In genomic region chr1:243850368-243851128, GRCh38 we compare ENCODE assay signal across 8 cellular contexts. TPM values are rescaled to one million over a fixed set of nuclear protein-coding genes. Genes with fewer than 3 reads are reported as not detected.
DNase-seq lines count a peak whose midpoint lies in the region; ATAC-seq and TF ChIP-seq lines count a peak whose summit lies in the region.

No MANE protein-coding gene starts in this region.

- no peaks in the 10 kb centered on the region for H4K20me1 ChIP-seq in OCI-LY1 (ENCODE audit: insufficient read depth, low read length)

- H3K27me3 ChIP-seq in HL-60 (ENCODE audit: insufficient read depth, poor library complexity, severe bottlenecking) (peaks cover 49% of the 10 kb centered on the region), OCI-LY1 (ENCODE audit: insufficient read depth, low read length) (no peaks in the 10 kb centered on the region), esophagus squamous epithelium (peaks cover 0 to 33% (median 0%) of the 10 kb centered on the region in 4 donors)

- H3K4me2 ChIP-seq in OCI-LY1 (ENCODE audit: low read length), result peak overlapping the region; percentile 74

- intact Hi-C loops in esophagus squamous epithelium (cut with DNase I), result no loop called here

- TF ChIP-seq POLR2A in esophagus squamous epithelium (IDR thresholded peaks at IDR 0.05), result peak in 2 of 4 donors; percentile 22 to 25

- no peaks in the 10 kb centered on the region for H3F3A ChIP-seq in OCI-LY1 (ENCODE audit: insufficient read depth, low read length)

- DNase-seq in COR-L47 (lab: John Stamatoyannopoulos, UW), result peak; percentile 85
- DNase-seq in HL-60 (ENCODE audit: low read depth in 1 of 2, low spot score in 1 of 2), result peak; percentile 13 to 19
- peak; percentile 78 for DNase-seq in activated T-helper 1 cell treated with Interleukin-2 at 50 U/mL for 16 hours (ENCODE audit: low read depth)
- peak; percentile 19 for DNase-seq in esophagus squamous epithelium (lab: John Stamatoyannopoulos, UW)
- DNase-seq in naive B cell, result peak; percentile 81
- peak; percentile 64 to 70 for DNase-seq in stimulated activated CD8-positive, alpha-beta memory T cell treated with anti-CD3 and anti-CD28 coated beads, Interleukin-7, amount 100 ng/mL, for 48 hours (ENCODE audit: extremely low read depth in 1 of 2, low read depth in 1 of 2)

- H3K36me3 ChIP-seq in OCI-LY1 (ENCODE audit: insufficient read depth, low read length), result no peaks in the 10 kb centered on the region
- H3K36me3 ChIP-seq in esophagus squamous epithelium, result no peaks in the 10 kb centered on the region

- H3K27me3 Mint-ChIP-seq in naive B cell, result peaks cover 0 to 4% (median 0%) of the 10 kb centered on the region in 3 donors

- no peaks in the 10 kb centered on the region for H3K9me3 Mint-ChIP-seq in naive B cell

- no peaks in the 10 kb centered on the region for H3K9me3 ChIP-seq in OCI-LY1 (ENCODE audit: low read length)
- no peaks in the 10 kb centered on the region for H3K9me3 ChIP-seq in esophagus squamous epithelium

- H3K27ac Mint-ChIP-seq in naive B cell, result peak overlapping the region; percentile 79 to 99 (median 96)

- H3K4me1 Mint-ChIP-seq in naive B cell, result peaks cover 11 to 26% (median 23%) of the 10 kb centered on the region in 3 donors

- no peak overlapping the region for H2AFZ ChIP-seq in OCI-LY1 (ENCODE audit: low read length)

- H3K27ac ChIP-seq in HL-60 (replicated peaks), result no peak overlapping the region
- H3K27ac ChIP-seq in OCI-LY1 (ENCODE audit: low read depth, low read length, poor library complexity, severe bottlenecking), result no peak overlapping the region
- peak overlapping the region; percentile 92 to 98 (median 94) for H3K27ac ChIP-seq in esophagus squamous epithelium

- H3K9ac ChIP-seq in OCI-LY1 (ENCODE audit: low read length), result peak overlapping the region; percentile 39; the same call in 1 of the 2 replicates

- no peaks in the 10 kb centered on the region for H3K36me3 Mint-ChIP-seq in naive B cell

- H3K4me1 ChIP-seq in OCI-LY1 (ENCODE audit: insufficient read depth, low read length, severe bottlenecking), result peaks cover 16% of the 10 kb centered on the region
- H3K4me1 ChIP-seq in esophagus squamous epithelium, result peaks cover 0 to 37% (median 0%) of the 10 kb centered on the region in 3 donors

- TF ChIP-seq CTCF in HL-60 (IDR thresholded peaks at IDR 0.05; ENCODE audit: insufficient read depth, low read length), result no peak
- TF ChIP-seq CTCF in OCI-LY1 (IDR thresholded peaks at IDR 0.05; ENCODE audit: low read length), result no peak
- TF ChIP-seq CTCF in esophagus squamous epithelium (IDR thresholded peaks at IDR 0.05), result no peak

- H3K4me3 ChIP-seq in HL-60 (replicated peaks; ENCODE audit: insufficient read depth, low read length) (peak overlapping the region; percentile 67), OCI-LY1 (ENCODE audit: low read depth, low read length, poor library complexity, severe bottlenecking) (peak overlapping the region; percentile 66), esophagus squamous epithelium (peak overlapping the region; percentile 65 to 90 (median 84))

- H3K9me2 ChIP-seq in OCI-LY1 (ENCODE audit: low read depth, low read length), result no peaks in the 10 kb centered on the region

- H3K79me2 ChIP-seq in OCI-LY1 (ENCODE audit: insufficient read depth, low read length), result no peaks in the 10 kb centered on the region

- ATAC-seq in GM19467 (IDR thresholded peaks at IDR 0.05; ENCODE audit: unreplicated experiment) (peak; percentile 53), naive B cell (ENCODE audit: low read depth in 2 of 2) (peak; percentile 54 to 56)

- peak overlapping the region; percentile 81 to 98 (median 96) for H3K4me3 Mint-ChIP-seq in naive B cell

- no CpG with 5 or more reads among the region's 94 CpGs for WGBS in esophagus squamous epithelium, 2 donors

RNA-seq across cellular contexts. Expression of gene AKT3, which starts 0.5 kb away (rescaled TPM):
- total RNA-seq in esophagus squamous epithelium, result 10 to 100 TPM in 2 of 4 donors, 1 to 10 TPM in 2; 2.0 to 32.2 (median 9.3) TPM
- 1 to 10 TPM in 5 of 6 donors, not detected in 1; 2.8 to 6.4 (median 3.5) TPM for polyA plus RNA-seq in naive B cell (ENCODE audit: low read depth in 6 of 6)

Comparison
In these comparisons a context has a peak if more than half of its experiments do, and no peak if none do; other contexts are left out.
1. DNase-seq: peak in every context shown above with its lines; median percentile 85 in COR-L47; 81 in naive B cell; 78 in activated T-helper 1 cell treated with Interleukin-2 at 50 U/mL for 16 hours; 67 in stimulated activated CD8-positive, alpha-beta memory T cell treated with anti-CD3 and anti-CD28 coated beads, Interleukin-7, amount 100 ng/mL, for 48 hours; 19 in esophagus squamous epithelium; 16 in HL-60.
2. H3K27ac ChIP-seq: peak in esophagus squamous epithelium (4 of 4); none in HL-60 (single experiment) and OCI-LY1 (single experiment).
3. Peak in every context shown above with its lines, with median percentiles within 50 percentile points of each other: H3K4me3 ChIP-seq.